ENCODE assay signal across 1 cellular context in the genomic region with DNA sequence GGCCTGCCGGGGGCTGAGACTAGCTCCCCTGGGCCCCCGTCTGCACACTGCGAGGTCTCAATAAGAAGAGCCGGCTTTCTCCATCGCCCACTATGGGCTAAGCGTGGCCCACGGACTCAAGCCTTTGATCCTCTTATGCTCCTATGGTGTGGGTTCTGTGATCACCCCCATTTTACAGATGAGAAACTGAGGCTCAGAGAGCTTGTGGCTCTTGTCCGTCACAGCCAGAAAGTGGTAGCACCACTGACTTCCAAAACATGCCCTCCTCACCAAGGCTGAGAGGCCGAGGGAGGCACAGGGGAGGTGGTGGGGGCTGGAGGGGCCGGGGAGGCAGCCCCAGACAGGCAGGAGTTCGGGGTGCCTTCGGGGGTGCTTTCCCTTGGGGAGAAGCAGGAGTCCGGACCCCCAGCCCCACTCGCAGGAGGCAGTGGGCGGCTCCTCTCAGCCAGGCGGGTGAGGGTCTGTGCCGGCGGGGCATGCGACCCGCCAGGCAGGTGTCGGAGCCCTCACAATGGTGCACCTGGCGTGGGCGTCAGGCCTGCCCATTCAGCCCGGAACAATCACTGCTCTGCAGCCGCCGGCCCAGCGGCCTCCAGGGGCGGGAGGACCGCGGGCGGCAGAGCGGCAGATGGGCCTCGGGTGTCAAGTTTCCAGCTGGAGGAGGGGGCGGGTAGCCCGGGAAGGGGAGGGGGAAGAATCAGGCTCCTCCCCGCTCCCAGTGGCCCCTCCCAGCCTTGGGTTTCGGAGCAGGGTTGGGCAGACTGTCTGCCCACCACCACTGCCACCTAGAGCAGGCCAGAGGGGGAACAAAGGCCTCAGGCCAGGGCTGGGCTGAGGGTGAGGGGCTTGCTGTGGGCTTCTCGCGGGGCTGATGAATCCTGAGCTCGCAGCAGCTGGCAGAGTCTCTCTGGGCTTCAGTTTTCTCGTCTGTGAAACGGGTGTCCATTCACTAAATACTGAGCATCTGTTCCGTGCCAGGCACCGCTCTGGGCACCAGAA.
TF ChIP-seq lines count a peak whose summit lies in the region.

No MANE protein-coding gene starts in this region.

TF ChIP-seq in HEK293, 187 proteins besides CTCF, POLR2A, EP300 and RAD21 (continued from another document and continues in another):
- TF ChIP-seq ZNF571 (tag by site-specific recombination; IDR thresholded peaks at IDR 0.05), result no peak
- TF ChIP-seq ZNF529 (tag by site-specific recombination; IDR thresholded peaks at IDR 0.05; ENCODE audit: insufficient replicate concordance), result no peak
- no peak for TF ChIP-seq ZNF747 (tag by site-specific recombination; IDR thresholded peaks at IDR 0.05)
- TF ChIP-seq ZNF350 (tag by site-specific recombination; IDR thresholded peaks at IDR 0.05), result no peak
- TF ChIP-seq KLF8 (tag by site-specific recombination; IDR thresholded peaks at IDR 0.05), result peak; percentile 35; the same call in 1 of the 2 replicates
- no peak for TF ChIP-seq ZNF266 (tag by site-specific recombination; IDR thresholded peaks at IDR 0.05; ENCODE audit: low read depth)
- TF ChIP-seq, protein P1, sequence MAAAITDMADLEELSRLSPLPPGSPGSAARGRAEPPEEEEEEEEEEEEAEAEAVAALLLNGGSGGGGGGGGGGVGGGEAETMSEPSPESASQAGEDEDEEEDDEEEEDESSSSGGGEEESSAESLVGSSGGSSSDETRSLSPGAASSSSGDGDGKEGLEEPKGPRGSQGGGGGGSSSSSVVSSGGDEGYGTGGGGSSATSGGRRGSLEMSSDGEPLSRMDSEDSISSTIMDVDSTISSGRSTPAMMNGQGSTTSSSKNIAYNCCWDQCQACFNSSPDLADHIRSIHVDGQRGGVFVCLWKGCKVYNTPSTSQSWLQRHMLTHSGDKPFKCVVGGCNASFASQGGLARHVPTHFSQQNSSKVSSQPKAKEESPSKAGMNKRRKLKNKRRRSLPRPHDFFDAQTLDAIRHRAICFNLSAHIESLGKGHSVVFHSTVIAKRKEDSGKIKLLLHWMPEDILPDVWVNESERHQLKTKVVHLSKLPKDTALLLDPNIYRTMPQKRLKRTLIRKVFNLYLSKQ (tag by site-specific recombination; IDR thresholded peaks at IDR 0.05; ENCODE audit: borderline replicate concordance), result no peak
- TF ChIP-seq ZNF404 (tag by site-specific recombination; IDR thresholded peaks at IDR 0.05), result no peak
- TF ChIP-seq GLI2 (tag by site-specific recombination; IDR thresholded peaks at IDR 0.05; ENCODE audit: borderline replicate concordance, low read depth), result no peak
- peak; percentile 95 for TF ChIP-seq EGR2 (tag by site-specific recombination; IDR thresholded peaks at IDR 0.05; ENCODE audit: low read depth)
- TF ChIP-seq ZBTB11 (tag by site-specific recombination; conservative IDR thresholded peaks at IDR 0.05; ENCODE audit: low read depth), result peak; percentile 76
- no peak for TF ChIP-seq ZNF837 (tag by site-specific recombination; IDR thresholded peaks at IDR 0.05)
- TF ChIP-seq GLI4 (tag by site-specific recombination; IDR thresholded peaks at IDR 0.05), result no peak
- TF ChIP-seq, protein P2, sequence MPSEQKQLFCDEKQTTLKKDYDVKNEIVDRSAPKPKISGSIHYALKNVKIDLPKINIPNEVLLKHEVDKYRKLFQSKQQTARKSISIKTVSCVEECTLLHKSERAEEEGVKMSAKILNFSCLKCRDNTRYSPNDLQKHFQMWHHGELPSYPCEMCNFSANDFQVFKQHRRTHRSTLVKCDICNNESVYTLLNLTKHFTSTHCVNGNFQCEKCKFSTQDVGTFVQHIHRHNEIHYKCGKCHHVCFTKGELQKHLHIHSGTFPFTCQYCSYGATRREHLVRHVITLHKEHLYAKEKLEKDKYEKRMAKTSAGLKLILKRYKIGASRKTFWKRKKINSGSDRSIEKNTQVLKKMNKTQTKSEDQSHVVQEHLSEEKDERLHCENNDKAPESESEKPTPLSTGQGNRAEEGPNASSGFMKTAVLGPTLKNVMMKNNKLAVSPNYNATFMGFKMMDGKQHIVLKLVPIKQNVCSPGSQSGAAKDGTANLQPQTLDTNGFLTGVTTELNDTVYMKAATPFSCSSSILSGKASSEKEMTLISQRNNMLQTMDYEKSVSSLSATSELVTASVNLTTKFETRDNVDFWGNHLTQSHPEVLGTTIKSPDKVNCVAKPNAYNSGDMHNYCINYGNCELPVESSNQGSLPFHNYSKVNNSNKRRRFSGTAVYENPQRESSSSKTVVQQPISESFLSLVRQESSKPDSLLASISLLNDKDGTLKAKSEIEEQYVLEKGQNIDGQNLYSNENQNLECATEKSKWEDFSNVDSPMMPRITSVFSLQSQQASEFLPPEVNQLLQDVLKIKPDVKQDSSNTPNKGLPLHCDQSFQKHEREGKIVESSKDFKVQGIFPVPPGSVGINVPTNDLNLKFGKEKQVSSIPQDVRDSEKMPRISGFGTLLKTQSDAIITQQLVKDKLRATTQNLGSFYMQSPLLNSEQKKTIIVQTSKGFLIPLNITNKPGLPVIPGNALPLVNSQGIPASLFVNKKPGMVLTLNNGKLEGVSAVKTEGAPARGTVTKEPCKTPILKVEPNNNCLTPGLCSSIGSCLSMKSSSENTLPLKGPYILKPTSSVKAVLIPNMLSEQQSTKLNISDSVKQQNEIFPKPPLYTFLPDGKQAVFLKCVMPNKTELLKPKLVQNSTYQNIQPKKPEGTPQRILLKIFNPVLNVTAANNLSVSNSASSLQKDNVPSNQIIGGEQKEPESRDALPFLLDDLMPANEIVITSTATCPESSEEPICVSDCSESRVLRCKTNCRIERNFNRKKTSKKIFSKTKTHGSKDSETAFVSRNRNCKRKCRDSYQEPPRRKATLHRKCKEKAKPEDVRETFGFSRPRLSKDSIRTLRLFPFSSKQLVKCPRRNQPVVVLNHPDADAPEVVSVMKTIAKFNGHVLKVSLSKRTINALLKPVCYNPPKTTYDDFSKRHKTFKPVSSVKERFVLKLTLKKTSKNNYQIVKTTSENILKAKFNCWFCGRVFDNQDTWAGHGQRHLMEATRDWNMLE (tag by site-specific recombination; conservative IDR thresholded peaks at IDR 0.05; ENCODE audit: low read depth), result no peak
- TF ChIP-seq ZIC2 (tag by site-specific recombination; IDR thresholded peaks at IDR 0.05), result peak; percentile 90
- no peak for TF ChIP-seq ZNF785 (tag by site-specific recombination; IDR thresholded peaks at IDR 0.05)
- peak; percentile 71 for TF ChIP-seq ZNF335 (tag by site-specific recombination; conservative IDR thresholded peaks at IDR 0.05)
- TF ChIP-seq, protein P3, sequence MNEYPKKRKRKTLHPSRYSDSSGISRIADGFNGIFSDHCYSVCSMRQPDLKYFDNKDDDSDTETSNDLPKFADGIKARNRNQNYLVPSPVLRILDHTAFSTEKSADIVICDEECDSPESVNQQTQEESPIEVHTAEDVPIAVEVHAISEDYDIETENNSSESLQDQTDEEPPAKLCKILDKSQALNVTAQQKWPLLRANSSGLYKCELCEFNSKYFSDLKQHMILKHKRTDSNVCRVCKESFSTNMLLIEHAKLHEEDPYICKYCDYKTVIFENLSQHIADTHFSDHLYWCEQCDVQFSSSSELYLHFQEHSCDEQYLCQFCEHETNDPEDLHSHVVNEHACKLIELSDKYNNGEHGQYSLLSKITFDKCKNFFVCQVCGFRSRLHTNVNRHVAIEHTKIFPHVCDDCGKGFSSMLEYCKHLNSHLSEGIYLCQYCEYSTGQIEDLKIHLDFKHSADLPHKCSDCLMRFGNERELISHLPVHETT (tag by site-specific recombination; IDR thresholded peaks at IDR 0.05), result no peak; the same call in 1 of the 2 replicates
- no peak for TF ChIP-seq ZNF146 (tag by site-specific recombination; IDR thresholded peaks at IDR 0.05)
- TF ChIP-seq KLF9 (tag by site-specific recombination; IDR thresholded peaks at IDR 0.05; ENCODE audit: low read depth), result peak; percentile 65; the same call in 1 of the 2 replicates
- no peak for TF ChIP-seq ZNF121 (tag by site-specific recombination; IDR thresholded peaks at IDR 0.05)
- TF ChIP-seq ZNF184 (tag by site-specific recombination; IDR thresholded peaks at IDR 0.05), result no peak
- no peak for TF ChIP-seq PRDM4 (tag by site-specific recombination; IDR thresholded peaks at IDR 0.05)
- TF ChIP-seq ZNF626 (tag by site-specific recombination; IDR thresholded peaks at IDR 0.05), result no peak
- TF ChIP-seq ZNF292 (tag by site-specific recombination; IDR thresholded peaks at IDR 0.05; ENCODE audit: borderline replicate concordance, low read depth), result no peak
- TF ChIP-seq ZNF654 (tag by site-specific recombination; IDR thresholded peaks at IDR 0.05; ENCODE audit: low read depth), result no peak
- TF ChIP-seq, protein P4, sequence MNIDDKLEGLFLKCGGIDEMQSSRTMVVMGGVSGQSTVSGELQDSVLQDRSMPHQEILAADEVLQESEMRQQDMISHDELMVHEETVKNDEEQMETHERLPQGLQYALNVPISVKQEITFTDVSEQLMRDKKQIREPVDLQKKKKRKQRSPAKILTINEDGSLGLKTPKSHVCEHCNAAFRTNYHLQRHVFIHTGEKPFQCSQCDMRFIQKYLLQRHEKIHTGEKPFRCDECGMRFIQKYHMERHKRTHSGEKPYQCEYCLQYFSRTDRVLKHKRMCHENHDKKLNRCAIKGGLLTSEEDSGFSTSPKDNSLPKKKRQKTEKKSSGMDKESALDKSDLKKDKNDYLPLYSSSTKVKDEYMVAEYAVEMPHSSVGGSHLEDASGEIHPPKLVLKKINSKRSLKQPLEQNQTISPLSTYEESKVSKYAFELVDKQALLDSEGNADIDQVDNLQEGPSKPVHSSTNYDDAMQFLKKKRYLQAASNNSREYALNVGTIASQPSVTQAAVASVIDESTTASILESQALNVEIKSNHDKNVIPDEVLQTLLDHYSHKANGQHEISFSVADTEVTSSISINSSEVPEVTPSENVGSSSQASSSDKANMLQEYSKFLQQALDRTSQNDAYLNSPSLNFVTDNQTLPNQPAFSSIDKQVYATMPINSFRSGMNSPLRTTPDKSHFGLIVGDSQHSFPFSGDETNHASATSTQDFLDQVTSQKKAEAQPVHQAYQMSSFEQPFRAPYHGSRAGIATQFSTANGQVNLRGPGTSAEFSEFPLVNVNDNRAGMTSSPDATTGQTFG (tag by site-specific recombination; IDR thresholded peaks at IDR 0.05; ENCODE audit: borderline replicate concordance), result no peak
- peak; percentile 72; the same call in 1 of the 2 replicates for TF ChIP-seq KLF16 (tag by site-specific recombination; IDR thresholded peaks at IDR 0.05)
- no peak for TF ChIP-seq ZNF623 (tag by site-specific recombination; IDR thresholded peaks at IDR 0.05)
- TF ChIP-seq ZNF777 (tag by site-specific recombination; IDR thresholded peaks at IDR 0.05; ENCODE audit: borderline replicate concordance), result no peak
- TF ChIP-seq, protein P5, sequence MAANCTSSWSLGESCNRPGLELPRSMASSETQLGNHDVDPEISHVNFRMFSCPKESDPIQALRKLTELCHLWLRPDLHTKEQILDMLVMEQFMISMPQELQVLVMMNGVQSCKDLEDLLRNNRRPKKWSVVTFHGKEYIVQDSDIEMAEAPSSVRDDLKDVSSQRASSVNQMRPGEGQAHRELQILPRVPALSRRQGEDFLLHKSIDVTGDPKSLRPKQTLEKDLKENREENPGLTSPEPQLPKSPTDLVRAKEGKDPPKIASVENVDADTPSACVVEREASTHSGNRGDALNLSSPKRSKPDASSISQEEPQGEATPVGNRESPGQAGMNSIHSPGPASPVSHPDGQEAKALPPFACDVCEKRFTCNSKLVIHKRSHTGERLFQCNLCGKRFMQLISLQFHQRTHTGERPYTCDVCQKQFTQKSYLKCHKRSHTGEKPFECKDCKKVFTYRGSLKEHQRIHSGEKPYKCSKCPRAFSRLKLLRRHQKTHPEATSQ (tag by site-specific recombination; IDR thresholded peaks at IDR 0.05), result no peak
- TF ChIP-seq ZNF585B (tag by site-specific recombination; IDR thresholded peaks at IDR 0.05), result no peak
- TF ChIP-seq ZFP41 (tag by site-specific recombination; IDR thresholded peaks at IDR 0.05; ENCODE audit: borderline replicate concordance), result no peak
- TF ChIP-seq YY2 (tag by site-specific recombination; IDR thresholded peaks at IDR 0.05), result no peak
- no peak for TF ChIP-seq ZNF133 (tag by site-specific recombination; IDR thresholded peaks at IDR 0.05)
- TF ChIP-seq ZBTB7A (tag by site-specific recombination; IDR thresholded peaks at IDR 0.05; ENCODE audit: low read depth), result no peak
- no peak for TF ChIP-seq ZNF132 (tag by site-specific recombination; IDR thresholded peaks at IDR 0.05; ENCODE audit: borderline replicate concordance)
- no peak for TF ChIP-seq ZNF843 (tag by site-specific recombination; IDR thresholded peaks at IDR 0.05)
- TF ChIP-seq ZXDB (tag by site-specific recombination; IDR thresholded peaks at IDR 0.05), result peak; percentile 61; the same call in 1 of the 2 replicates
- TF ChIP-seq ZNF76 (tag by site-specific recombination; IDR thresholded peaks at IDR 0.05; ENCODE audit: borderline replicate concordance, low read depth), result no peak
- TF ChIP-seq SCRT1 (tag by site-specific recombination; IDR thresholded peaks at IDR 0.05; ENCODE audit: borderline replicate concordance), result no peak
